ENCODE assay signal across 13 cellular contexts in the genomic region with DNA sequence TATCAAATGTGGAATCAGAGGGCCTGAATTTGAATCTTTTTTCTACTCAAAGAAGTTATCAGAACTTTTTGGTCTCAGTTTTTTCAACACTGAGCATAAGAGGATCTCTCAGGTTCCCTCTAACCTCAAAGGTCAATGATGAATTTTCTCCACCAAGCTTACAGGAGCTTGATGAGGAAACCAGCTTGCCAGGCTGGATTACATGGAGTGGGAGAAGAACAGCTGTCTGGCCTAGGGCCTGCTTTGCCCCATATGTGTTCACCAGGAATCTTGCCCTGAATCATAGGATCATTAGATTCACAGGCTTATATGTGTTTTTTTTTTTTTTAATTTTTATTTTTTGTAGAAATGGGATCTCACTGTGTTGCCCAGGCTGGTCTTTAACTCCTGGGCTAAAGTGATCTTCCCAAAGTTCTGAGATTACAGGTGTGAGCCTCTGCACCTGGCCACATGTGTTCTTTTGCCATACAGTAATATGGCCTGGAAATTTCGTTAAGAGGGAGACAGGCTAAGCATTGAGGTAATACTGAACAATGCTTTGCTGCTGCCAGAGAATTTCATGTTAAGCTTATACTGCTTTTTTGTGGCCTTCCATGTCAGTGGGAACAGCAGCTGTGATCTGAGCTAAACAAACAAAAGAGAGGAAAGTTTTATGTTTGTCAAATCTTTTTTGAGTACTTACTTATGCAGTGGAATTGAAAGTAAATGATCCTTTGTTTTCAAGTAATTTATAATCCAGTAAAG.
"Had no signal": no experiment of that assay in that cellular context is flagged by ENCODE, and none has a peak within 500 bp of the region (broad histone marks: within the 10 kb centered on the region; RNA-seq: fewer than 3 reads in every experiment).

No MANE protein-coding gene starts in this region.

- H3K9me3 Mint-ChIP-seq: activated naive CD8-positive, alpha-beta T cell treated with anti-CD3 and anti-CD28 coated beads, Interleukin-2, amount 50 U/mL, for 24 hours; dendritic cell treated with granulocyte-macrophage colony-stimulating factor and Interleukin-4, amounts not matched to agents 40 ng/mL and 50 ng/mL, for 4 days; effector memory CD8-positive, alpha-beta T cell; stimulated activated memory B cell treated with anti-CD40 and anti-IgM and Interleukin-4, amounts not matched to agents 10 μg/mL and 1 μg/mL and 100 μg/mL, for 72 hours had no signal

- H3K4me1 Mint-ChIP-seq: activated B cell treated with CpG ODN at 0.5 μM for 24 hours; activated CD4-positive, alpha-beta T cell treated with anti-CD3 and anti-CD28 coated beads, Interleukin-2, amount 10 ng/mL, durations not matched to agents 24 days and 14 days; activated naive CD8-positive, alpha-beta T cell treated with anti-CD3 and anti-CD28 coated beads, Interleukin-2, amount 50 U/mL, for 24 hours; stimulated activated memory B cell treated with anti-CD40 and anti-IgM and Interleukin-4, amounts not matched to agents 10 μg/mL and 1 μg/mL and 100 μg/mL, for 72 hours had no signal

- H3K27me3 Mint-ChIP-seq: activated B cell treated with CpG ODN at 0.5 μM for 24 hours; activated CD4-positive, alpha-beta T cell treated with anti-CD3 and anti-CD28 coated beads, Interleukin-2, amount 10 ng/mL, durations not matched to agents 24 days and 14 days; activated naive CD8-positive, alpha-beta T cell treated with anti-CD3 and anti-CD28 coated beads, Interleukin-2, amount 50 U/mL, for 24 hours; dendritic cell treated with granulocyte-macrophage colony-stimulating factor and Interleukin-4, amounts not matched to agents 40 ng/mL and 50 ng/mL, for 4 days; effector memory CD8-positive, alpha-beta T cell; stimulated activated memory B cell treated with anti-CD40 and anti-IgM and Interleukin-4, amounts not matched to agents 10 μg/mL and 1 μg/mL and 100 μg/mL, for 72 hours had no signal

- H3K27ac ChIP-seq: ovary, tibial artery, vagina had no signal

- H3K27ac Mint-ChIP-seq: activated B cell treated with CpG ODN at 0.5 μM for 24 hours; activated CD4-positive, alpha-beta T cell treated with anti-CD3 and anti-CD28 coated beads, Interleukin-2, amount 10 ng/mL, durations not matched to agents 24 days and 14 days; activated naive CD8-positive, alpha-beta T cell treated with anti-CD3 and anti-CD28 coated beads, Interleukin-2, amount 50 U/mL, for 24 hours; dendritic cell treated with granulocyte-macrophage colony-stimulating factor and Interleukin-4, amounts not matched to agents 40 ng/mL and 50 ng/mL, for 4 days; effector memory CD8-positive, alpha-beta T cell; stimulated activated memory B cell treated with anti-CD40 and anti-IgM and Interleukin-4, amounts not matched to agents 10 μg/mL and 1 μg/mL and 100 μg/mL, for 72 hours had no signal

- H3K4me3 ChIP-seq: ovary, tibial artery, vagina had no signal

- ATAC-seq: activated naive CD8-positive, alpha-beta T cell treated with anti-CD3 and anti-CD28 coated beads, Interleukin-2, amount 50 U/mL, for 24 hours; effector memory CD8-positive, alpha-beta T cell; stimulated activated memory B cell treated with anti-CD40 and anti-IgM and Interleukin-4, amounts not matched to agents 10 μg/mL and 1 μg/mL and 100 μg/mL, for 72 hours had no signal

- H3K9me3 ChIP-seq: ovary, tibial artery, vagina had no signal

- H3K27me3 ChIP-seq: ovary, tibial artery, vagina had no signal

- H3K4me3 Mint-ChIP-seq: activated B cell treated with CpG ODN at 0.5 μM for 24 hours; activated CD4-positive, alpha-beta T cell treated with anti-CD3 and anti-CD28 coated beads, Interleukin-2, amount 10 ng/mL, durations not matched to agents 24 days and 14 days; activated naive CD8-positive, alpha-beta T cell treated with anti-CD3 and anti-CD28 coated beads, Interleukin-2, amount 50 U/mL, for 24 hours; dendritic cell treated with granulocyte-macrophage colony-stimulating factor and Interleukin-4, amounts not matched to agents 40 ng/mL and 50 ng/mL, for 4 days; effector memory CD8-positive, alpha-beta T cell; stimulated activated memory B cell treated with anti-CD40 and anti-IgM and Interleukin-4, amounts not matched to agents 10 μg/mL and 1 μg/mL and 100 μg/mL, for 72 hours had no signal

- DNase-seq: activated B cell treated with CpG ODN at 0.5 μM for 24 hours; activated CD4-positive, alpha-beta T cell treated with anti-CD3 and anti-CD28 coated beads, Interleukin-2, amount 10 ng/mL, durations not matched to agents 24 days and 14 days; activated naive CD4-positive, alpha-beta T cell treated with Interleukin-2 at 50 U/mL for 16 hours; activated naive CD8-positive, alpha-beta T cell treated with anti-CD3 and anti-CD28 coated beads, Interleukin-2, amount 50 U/mL, for 24 hours; central memory CD4-positive, alpha-beta T cell; effector memory CD8-positive, alpha-beta T cell; glutamatergic neuron; mammary epithelial cell; ovary; tibial artery had no signal

- H3K36me3 ChIP-seq: ovary had no signal
